Comparison of ENCODE assay signal across 26 cellular contexts in genomic region chr14:77868552-77869300, GRCh38.
DNase-seq lines count a peak whose midpoint lies in the region; ATAC-seq and TF ChIP-seq lines count a peak whose summit lies in the region.
"Had no signal": no experiment of that assay in that cellular context is flagged by ENCODE, and none has a peak within 500 bp of the region (broad histone marks: within the 10 kb centered on the region; RNA-seq: fewer than 3 reads in every experiment).

No MANE protein-coding gene starts in this region.

- H3K27ac Mint-ChIP-seq in glutamatergic neuron (ENCODE audit: unreplicated experiment): peak overlapping the region; percentile 43
- no peak overlapping the region for H3K27ac Mint-ChIP-seq in activated naive CD4-positive, alpha-beta T cell treated with anti-CD3 and anti-CD28 coated beads for 36 hours
- H3K27ac Mint-ChIP-seq: activated naive CD4-positive, alpha-beta T cell treated with anti-CD3 and anti-CD28 coated beads, Interleukin-2, amount 50 U/mL, for 72 hours; activated T-helper 2 cell treated with anti-CD3 and anti-CD28 coated beads, Interferon-gamma antibody, Interleukin-2, Interleukin-4, amounts not matched to agents 10 μg/mL and 5 μg/mL and 100 μg/mL, durations not matched to agents 14 hours and 24 hours and 36 hours; nephron had no signal

- CTCF ChIA-PET in activated naive CD4-positive, alpha-beta T cell treated with anti-CD3 and anti-CD28 coated beads for 36 hours (lab: Charles Lee): no interaction called here

- intact Hi-C loops in activated naive CD4-positive, alpha-beta T cell treated with anti-CD3 and anti-CD28 coated beads for 36 hours (cut with micrococcal nuclease): loop anchor here (10.0 kb wide), 1 partner anchor 966 kb away; no protein-coding TSS in a partner anchor

- no peak overlapping the region for H3K4me3 Mint-ChIP-seq in glutamatergic neuron (ENCODE audit: unreplicated experiment)
- H3K4me3 Mint-ChIP-seq in activated naive CD4-positive, alpha-beta T cell treated with anti-CD3 and anti-CD28 coated beads for 36 hours: no peak overlapping the region
- H3K4me3 Mint-ChIP-seq: nephron had no signal

- ATAC-seq in HG02852 (IDR thresholded peaks at IDR 0.05; ENCODE audit: unreplicated experiment) (no peak), HG03565 (IDR thresholded peaks at IDR 0.05; ENCODE audit: unreplicated experiment) (no peak)
- ATAC-seq: activated naive CD4-positive, alpha-beta T cell treated with anti-CD3 and anti-CD28 coated beads, Interleukin-2, amount 50 U/mL, for 72 hours; HepG2; left cardiac atrium; Panc1 had no signal

- H3K4me1 Mint-ChIP-seq in glutamatergic neuron (ENCODE audit: low read depth, unreplicated experiment): peaks cover 2% of the 10 kb centered on the region
- no peaks in the 10 kb centered on the region for H3K4me1 Mint-ChIP-seq in activated naive CD4-positive, alpha-beta T cell treated with anti-CD3 and anti-CD28 coated beads for 36 hours (ENCODE audit: low read depth)
- H3K4me1 Mint-ChIP-seq: nephron had no signal

- no peaks in the 10 kb centered on the region for H3K9me3 Mint-ChIP-seq in glutamatergic neuron (ENCODE audit: unreplicated experiment)
- peaks cover 8% of the 10 kb centered on the region for H3K9me3 Mint-ChIP-seq in activated naive CD4-positive, alpha-beta T cell treated with anti-CD3 and anti-CD28 coated beads for 36 hours

- TF ChIP-seq CTCF in glutamatergic neuron (IDR thresholded peaks at IDR 0.05; ENCODE audit: partially characterized antibody, unreplicated experiment): no peak

- H3K27me3 Mint-ChIP-seq in glutamatergic neuron (ENCODE audit: unreplicated experiment): peaks cover 3% of the 10 kb centered on the region
- no peaks in the 10 kb centered on the region for H3K27me3 Mint-ChIP-seq in activated naive CD4-positive, alpha-beta T cell treated with anti-CD3 and anti-CD28 coated beads for 36 hours (ENCODE audit: low read depth)

- peaks cover 9% of the 10 kb centered on the region for H3K36me3 Mint-ChIP-seq in glutamatergic neuron (ENCODE audit: unreplicated experiment)
- peaks cover 28% of the 10 kb centered on the region for H3K36me3 Mint-ChIP-seq in activated naive CD4-positive, alpha-beta T cell treated with anti-CD3 and anti-CD28 coated beads for 36 hours (ENCODE audit: low read depth)

- DNase-seq in NCI-H1417 (lab: John Stamatoyannopoulos, UW): peak in 2 of 3 experiments; percentile 31 to 64
- DNase-seq in NCI-H1417 treated with DMSO at 0.1 percent for 48 hours (lab: John Stamatoyannopoulos, UW): no peak
- DNase-seq in NCI-H146 (lab: John Stamatoyannopoulos, UW): peak; percentile 10
- DNase-seq in glutamatergic neuron: no peak
- DNase-seq in retina: peak; percentile 56
- DNase-seq in activated naive CD4-positive, alpha-beta T cell treated with anti-CD3 and anti-CD28 coated beads for 36 hours: no peak
- DNase-seq: activated CD4-positive, alpha-beta T cell treated with anti-CD3 and anti-CD28 coated beads for 4 hours; activated T-cell treated with anti-CD3 and anti-CD28 coated beads for 4 hours; amygdala; EL; Kasumi-1; left cardiac atrium; mammary epithelial cell; NCI-H2029; NCI-H524 treated with DMSO at 0.1 percent for 48 hours; pancreas; SHP77; thyroid gland; uterus had no signal

Comparison
In these comparisons a context has a peak if more than half of its experiments do, and no peak if none do; other contexts are left out.
1. DNase-seq: peak in NCI-H1417 (2 of 3), NCI-H146 (single experiment) and retina (single experiment); none in NCI-H1417 treated with DMSO at 0.1 percent for 48 hours (single experiment), glutamatergic neuron (single experiment) and activated naive CD4-positive, alpha-beta T cell treated with anti-CD3 and anti-CD28 coated beads for 36 hours (single experiment).